ENCODE assay signal across 28 cellular contexts in the genomic region with DNA sequence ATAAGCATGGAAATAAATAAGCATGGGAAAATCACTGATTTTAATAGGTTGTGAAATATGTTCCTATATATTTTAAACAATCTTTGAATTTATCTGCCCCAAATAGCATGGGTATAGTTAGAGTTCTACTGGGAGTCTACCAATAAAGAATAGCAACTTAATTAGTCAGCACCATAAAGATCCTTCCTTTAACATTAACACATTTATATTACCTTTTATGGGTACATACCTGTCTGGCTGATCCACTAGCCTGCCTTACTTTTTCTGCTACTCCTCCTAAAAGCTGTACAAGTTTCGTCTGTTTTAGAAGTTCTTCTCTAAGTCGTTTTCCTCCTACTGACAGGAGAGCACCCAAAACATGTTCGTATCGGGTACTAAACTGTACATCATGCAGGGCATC.
"Had no signal": no experiment of that assay in that cellular context is flagged by ENCODE, and none has a peak within 500 bp of the region (broad histone marks: within the 10 kb centered on the region; RNA-seq: fewer than 3 reads in every experiment).

No MANE protein-coding gene starts in this region.

- ATAC-seq: activated CD4-positive, alpha-beta T cell treated with anti-CD3 and anti-CD28 coated beads for 36 hours; activated T-cell treated with anti-CD3 and anti-CD28 coated beads, Interleukin-2, amount 50 U/mL, for 4 hours; activated T-helper 17 cell treated with anti-CD3 and anti-CD28 coated beads, Interleukin-2, amount 50 U/mL, for 72 hours; body of pancreas; effector memory CD8-positive, alpha-beta T cell; gastroesophageal sphincter; heart right ventricle had no signal

- H3K9me3 ChIP-seq: body of pancreas, esophagus squamous epithelium, gastroesophageal sphincter, heart right ventricle had no signal

- H3K4me1 ChIP-seq: body of pancreas, esophagus squamous epithelium, gastroesophageal sphincter, heart right ventricle had no signal

- H3K4me2 ChIP-seq: hepatocyte had no signal

- H3K27ac Mint-ChIP-seq: activated CD4-positive, alpha-beta memory T cell treated with anti-CD3 and anti-CD28 coated beads for 36 hours; activated CD4-positive, alpha-beta T cell treated with anti-CD3 and anti-CD28 coated beads for 36 hours; activated CD4-positive, alpha-beta T cell treated with anti-CD3 and anti-CD28 coated beads, Interleukin-2, amount 10 ng/mL, durations not matched to agents 24 days and 14 days; activated naive CD8-positive, alpha-beta T cell; activated T-helper 17 cell treated with anti-CD3 and anti-CD28 coated beads, Interleukin-2, amount 50 U/mL, for 72 hours; dendritic cell treated with granulocyte-macrophage colony-stimulating factor and Interleukin-4, amounts not matched to agents 40 ng/mL and 50 ng/mL, for 4 days had no signal

- H3K4me1 Mint-ChIP-seq: activated CD4-positive, alpha-beta T cell treated with anti-CD3 and anti-CD28 coated beads for 36 hours; activated T-helper 17 cell treated with anti-CD3 and anti-CD28 coated beads, Interleukin-2, amount 50 U/mL, for 72 hours; central memory CD8-positive, alpha-beta T cell had no signal

- H3K27me3 Mint-ChIP-seq: activated CD4-positive, alpha-beta memory T cell treated with anti-CD3 and anti-CD28 coated beads for 36 hours; activated CD4-positive, alpha-beta T cell treated with anti-CD3 and anti-CD28 coated beads for 36 hours; activated CD4-positive, alpha-beta T cell treated with anti-CD3 and anti-CD28 coated beads, Interleukin-2, amount 10 ng/mL, durations not matched to agents 24 days and 14 days; activated naive CD8-positive, alpha-beta T cell; activated T-helper 17 cell treated with anti-CD3 and anti-CD28 coated beads, Interleukin-2, amount 50 U/mL, for 72 hours; central memory CD8-positive, alpha-beta T cell; dendritic cell treated with granulocyte-macrophage colony-stimulating factor and Interleukin-4, amounts not matched to agents 40 ng/mL and 50 ng/mL, for 4 days; effector memory CD8-positive, alpha-beta T cell had no signal

- H3K4me3 Mint-ChIP-seq: activated CD4-positive, alpha-beta memory T cell treated with anti-CD3 and anti-CD28 coated beads for 36 hours; activated CD4-positive, alpha-beta T cell treated with anti-CD3 and anti-CD28 coated beads for 36 hours; activated CD4-positive, alpha-beta T cell treated with anti-CD3 and anti-CD28 coated beads, Interleukin-2, amount 10 ng/mL, durations not matched to agents 24 days and 14 days; activated naive CD8-positive, alpha-beta T cell; activated T-cell treated with anti-CD3 and anti-CD28 coated beads, Interleukin-2, amount 50 U/mL, for 4 hours; activated T-helper 17 cell treated with anti-CD3 and anti-CD28 coated beads, Interleukin-2, amount 50 U/mL, for 72 hours; central memory CD8-positive, alpha-beta T cell; dendritic cell treated with granulocyte-macrophage colony-stimulating factor and Interleukin-4, amounts not matched to agents 40 ng/mL and 50 ng/mL, for 4 days; effector memory CD8-positive, alpha-beta T cell had no signal

- H3K27ac ChIP-seq: body of pancreas, coronary artery, epithelial cell of prostate, esophagus squamous epithelium, gastroesophageal sphincter, heart right ventricle, hepatocyte had no signal

- H3K27me3 ChIP-seq: body of pancreas, esophagus squamous epithelium, gastroesophageal sphincter, heart right ventricle, hepatocyte had no signal

- H3K4me3 ChIP-seq: body of pancreas, coronary artery, esophagus squamous epithelium, gastroesophageal sphincter, heart right ventricle, hepatocyte had no signal

- H3K9me3 Mint-ChIP-seq: activated CD4-positive, alpha-beta memory T cell treated with anti-CD3 and anti-CD28 coated beads for 36 hours; activated CD4-positive, alpha-beta T cell treated with anti-CD3 and anti-CD28 coated beads, Interleukin-2, amount 10 ng/mL, durations not matched to agents 24 days and 14 days; activated T-cell treated with anti-CD3 and anti-CD28 coated beads, Interleukin-2, amount 50 U/mL, for 4 hours; activated T-helper 17 cell treated with anti-CD3 and anti-CD28 coated beads, Interleukin-2, amount 50 U/mL, for 72 hours; central memory CD8-positive, alpha-beta T cell; dendritic cell treated with granulocyte-macrophage colony-stimulating factor and Interleukin-4, amounts not matched to agents 40 ng/mL and 50 ng/mL, for 4 days; effector memory CD8-positive, alpha-beta T cell had no signal

- H3K79me2 ChIP-seq: hepatocyte had no signal

- DNase-seq: activated CD4-positive, alpha-beta memory T cell treated with anti-CD3 and anti-CD28 coated beads for 36 hours; activated CD4-positive, alpha-beta T cell treated with anti-CD3 and anti-CD28 coated beads for 36 hours; activated CD4-positive, alpha-beta T cell treated with anti-CD3 and anti-CD28 coated beads, Interleukin-2, amount 10 ng/mL, durations not matched to agents 24 days and 14 days; activated CD4-positive, CD25-positive, alpha-beta regulatory T cell; activated CD4-positive, CD25-positive, alpha-beta regulatory T cell treated with anti-CD3 and anti-CD28 coated beads, Interleukin-2, amount 50 U/mL, for 72 hours; activated CD8-positive, alpha-beta memory T cell treated with anti-CD3 and anti-CD28 coated beads for 24 hours; activated effector memory CD4-positive, alpha-beta T cell treated with Interleukin-2 at 50 U/mL for 16 hours; activated gamma-delta T cell treated with Interleukin-2 at 50 U/mL for 16 hours; activated naive CD4-positive, alpha-beta T cell treated with anti-CD3 and anti-CD28 coated beads, Interleukin-2, amount 50 U/mL, for 16 hours; activated naive CD4-positive, alpha-beta T cell treated with Interleukin-2 at 50 U/mL for 16 hours; activated T-cell treated with anti-CD3 and anti-CD28 coated beads, Interleukin-2, amount 50 U/mL, for 4 hours; amniotic stem cell; anterior cingulate cortex; body of pancreas; effector CD4-positive, alpha-beta T cell; effector memory CD8-positive, alpha-beta T cell; esophagus squamous epithelium; foreskin melanocyte; heart right ventricle; T-helper 2 cell had no signal

- H2AFZ ChIP-seq: hepatocyte had no signal
